Comparison of ENCODE assay signal across 13 cellular contexts in genomic region chrX:51148848-51149247, GRCh38.
DNase-seq lines count a peak whose midpoint lies in the region; ATAC-seq and TF ChIP-seq lines count a peak whose summit lies in the region.
"Had no signal": no experiment of that assay in that cellular context is flagged by ENCODE, and none has a peak within 500 bp of the region (broad histone marks: within the 10 kb centered on the region; RNA-seq: fewer than 3 reads in every experiment).

No MANE protein-coding gene starts in this region.

- H3K4me1 Mint-ChIP-seq in endothelial cell (ENCODE audit: unreplicated experiment) = no peaks in the 10 kb centered on the region
- no peaks in the 10 kb centered on the region for H3K4me1 Mint-ChIP-seq in stimulated activated effector memory CD8-positive, alpha-beta T cell treated with anti-CD3 and anti-CD28 coated beads, Interleukin-12 subunit alpha, Interleukin-12 subunit beta, amount 100 ng/mL, for 72 hours
- H3K4me1 Mint-ChIP-seq: activated naive CD4-positive, alpha-beta T cell treated with anti-CD3 and anti-CD28 coated beads, Interleukin-2, amount 50 U/mL, for 24 hours; T-cell had no signal

- H3K4me2 ChIP-seq in trophoblast cell (ENCODE audit: low read length) = no peak overlapping the region

- H3K9ac ChIP-seq in trophoblast cell (ENCODE audit: low read length) = no peak overlapping the region

- TF ChIP-seq POLR2A in NB4 (IDR thresholded peaks at IDR 0.05; ENCODE audit: extremely low read depth, insufficient read length) = no peak

- in situ Hi-C loops in GM13977 (cut with MboI; ENCODE audit: low pct_unique_long_range_greater_than_20kb, low sequenced_read_pairs, unreplicated experiment) = loop anchor here (25.0 kb wide), 1 partner anchor 313 kb away; no protein-coding TSS in a partner anchor

- no peaks in the 10 kb centered on the region for H3K4me1 ChIP-seq in trophoblast cell (ENCODE audit: control insufficient read depth in 1 of 2, insufficient read depth in 2 of 2, low read length in 2 of 2)

- DNase-seq in GM13977 (ENCODE audit: low spot score) (no peak), NB4 (ENCODE audit: low read depth) (peak; percentile 2), endothelial cell (ENCODE audit: low spot score) (peak; percentile 14), trophoblast cell (peak; percentile 7 to 61), NCI-H1694 (lab: John Stamatoyannopoulos, UW) (no peak), NCI-H1092 (lab: John Stamatoyannopoulos, UW) (no peak)
- DNase-seq in stimulated activated effector memory CD8-positive, alpha-beta T cell treated with anti-CD3 and anti-CD28 coated beads, Interleukin-12 subunit alpha, Interleukin-12 subunit beta, amount 100 ng/mL, for 72 hours (ENCODE audit: low spot score in 2 of 2) = no peak
- DNase-seq: activated CD8-positive, alpha-beta T cell treated with anti-CD3 and anti-CD28 coated beads, Interleukin-2, amount 10 ng/mL, durations not matched to agents 7 days and 5 days; MM.1S; NCI-H510A treated with DMSO at 0.1 percent for 48 hours; T-cell had no signal

- H3K18ac ChIP-seq in trophoblast cell (ENCODE audit: low read length) = no peak overlapping the region

- H3K27ac ChIP-seq in trophoblast cell (ENCODE audit: low read depth, low read length) = no peak overlapping the region

- H3K23ac ChIP-seq in trophoblast cell (ENCODE audit: low read length) = no peak overlapping the region

- H3K4me3 ChIP-seq in NB4 (ENCODE audit: low read depth, low read length) (no peak overlapping the region), trophoblast cell (ENCODE audit: low read depth, low read length) (no peak overlapping the region)

- H2BK5ac ChIP-seq in trophoblast cell (ENCODE audit: low read depth, low read length, poor library complexity) = no peak overlapping the region

- H2AK5ac ChIP-seq in trophoblast cell (ENCODE audit: low read length) = no peak overlapping the region

- H2BK12ac ChIP-seq in trophoblast cell (ENCODE audit: low read length) = no peak overlapping the region

- H3K4me3 Mint-ChIP-seq in endothelial cell (ENCODE audit: unreplicated experiment) = no peak overlapping the region
- H3K4me3 Mint-ChIP-seq in stimulated activated effector memory CD8-positive, alpha-beta T cell treated with anti-CD3 and anti-CD28 coated beads, Interleukin-12 subunit alpha, Interleukin-12 subunit beta, amount 100 ng/mL, for 72 hours = no peak overlapping the region
- H3K4me3 Mint-ChIP-seq: activated CD8-positive, alpha-beta T cell treated with anti-CD3 and anti-CD28 coated beads, Interleukin-2, amount 10 ng/mL, durations not matched to agents 7 days and 5 days; activated naive CD4-positive, alpha-beta T cell treated with anti-CD3 and anti-CD28 coated beads, Interleukin-2, amount 50 U/mL, for 24 hours; T-cell had no signal

- no peak overlapping the region for H2BK120ac ChIP-seq in trophoblast cell (ENCODE audit: insufficient read depth, low read length, poor library complexity)

- ATAC-seq in stimulated activated effector memory CD8-positive, alpha-beta T cell treated with anti-CD3 and anti-CD28 coated beads, Interleukin-12 subunit alpha, Interleukin-12 subunit beta, amount 100 ng/mL, for 72 hours = no peak
- no peak for ATAC-seq in GM19452 (IDR thresholded peaks at IDR 0.05; ENCODE audit: unreplicated experiment)
- ATAC-seq: activated CD8-positive, alpha-beta T cell treated with anti-CD3 and anti-CD28 coated beads, Interleukin-2, amount 10 ng/mL, durations not matched to agents 7 days and 5 days; T-cell had no signal

- H3K9me3 ChIP-seq in trophoblast cell (ENCODE audit: insufficient read depth, low read depth, low read length) = no peaks in the 10 kb centered on the region

- H4K12ac ChIP-seq in trophoblast cell (ENCODE audit: low read depth, low read length) = no peak overlapping the region

- H3K79me2 ChIP-seq in trophoblast cell (ENCODE audit: control insufficient read depth, insufficient read depth, low read length, poor library complexity) = no peaks in the 10 kb centered on the region

- H2AFZ ChIP-seq in trophoblast cell (ENCODE audit: insufficient read depth, low read length, poor library complexity) = no peak overlapping the region

- no peaks in the 10 kb centered on the region for H3K79me1 ChIP-seq in trophoblast cell (ENCODE audit: low read length)

- WGBS in trophoblast cell (ENCODE audit: extremely low coverage, insufficient coverage, insufficient read length) = no CpG with 5 or more reads among the region's 2 CpGs

- H3K9me3 Mint-ChIP-seq in endothelial cell (ENCODE audit: unreplicated experiment) = no peaks in the 10 kb centered on the region
- H3K9me3 Mint-ChIP-seq in stimulated activated effector memory CD8-positive, alpha-beta T cell treated with anti-CD3 and anti-CD28 coated beads, Interleukin-12 subunit alpha, Interleukin-12 subunit beta, amount 100 ng/mL, for 72 hours = no peaks in the 10 kb centered on the region
- H3K9me3 Mint-ChIP-seq: activated naive CD4-positive, alpha-beta T cell treated with anti-CD3 and anti-CD28 coated beads, Interleukin-2, amount 50 U/mL, for 24 hours; T-cell had no signal

- H3K36me3 Mint-ChIP-seq in endothelial cell (ENCODE audit: low read depth, unreplicated experiment) = no peaks in the 10 kb centered on the region
- no peaks in the 10 kb centered on the region for H3K36me3 Mint-ChIP-seq in stimulated activated effector memory CD8-positive, alpha-beta T cell treated with anti-CD3 and anti-CD28 coated beads, Interleukin-12 subunit alpha, Interleukin-12 subunit beta, amount 100 ng/mL, for 72 hours
- H3K36me3 Mint-ChIP-seq: activated naive CD4-positive, alpha-beta T cell treated with anti-CD3 and anti-CD28 coated beads, Interleukin-2, amount 50 U/mL, for 24 hours; T-cell had no signal

- no peaks in the 10 kb centered on the region for H3K27me3 ChIP-seq in trophoblast cell (ENCODE audit: insufficient read depth, low read length)

- no peaks in the 10 kb centered on the region for H3K36me3 ChIP-seq in trophoblast cell (ENCODE audit: control insufficient read depth in 1 of 2, insufficient read depth in 2 of 2, low read length in 2 of 2)

- H3K27ac Mint-ChIP-seq in endothelial cell (ENCODE audit: unreplicated experiment) = no peak overlapping the region
- no peak overlapping the region for H3K27ac Mint-ChIP-seq in stimulated activated effector memory CD8-positive, alpha-beta T cell treated with anti-CD3 and anti-CD28 coated beads, Interleukin-12 subunit alpha, Interleukin-12 subunit beta, amount 100 ng/mL, for 72 hours
- H3K27ac Mint-ChIP-seq: activated CD8-positive, alpha-beta T cell treated with anti-CD3 and anti-CD28 coated beads, Interleukin-2, amount 10 ng/mL, durations not matched to agents 7 days and 5 days; activated naive CD4-positive, alpha-beta T cell treated with anti-CD3 and anti-CD28 coated beads, Interleukin-2, amount 50 U/mL, for 24 hours; T-cell had no signal

- no peak overlapping the region for H3K4ac ChIP-seq in trophoblast cell (ENCODE audit: low read depth, low read length)

- H4K91ac ChIP-seq in trophoblast cell (ENCODE audit: low read depth, low read length) = no peak overlapping the region

- H4K8ac ChIP-seq in trophoblast cell (ENCODE audit: low read depth, low read length) = no peak overlapping the region

- TF ChIP-seq CTCF in GM13977 (IDR thresholded peaks at IDR 0.05; ENCODE audit: extremely low read depth, insufficient read depth, missing control alignments) = peak; percentile 10
- TF ChIP-seq CTCF in NB4 (IDR thresholded peaks at IDR 0.05; ENCODE audit: low read depth, low read length) = no peak
- no peak for TF ChIP-seq CTCF in endothelial cell (IDR thresholded peaks at IDR 0.05; ENCODE audit: unreplicated experiment)

- H3K27me3 Mint-ChIP-seq in endothelial cell (ENCODE audit: unreplicated experiment) = no peaks in the 10 kb centered on the region

- no peak overlapping the region for H3K14ac ChIP-seq in trophoblast cell (ENCODE audit: low read length)

Comparison
In these comparisons a context has a peak if more than half of its experiments do, and no peak if none do; other contexts are left out.
1. DNase-seq: peak in NB4 (single experiment), endothelial cell (single experiment) and trophoblast cell (2 of 2); none in GM13977 (single experiment), stimulated activated effector memory CD8-positive, alpha-beta T cell treated with anti-CD3 and anti-CD28 coated beads, Interleukin-12 subunit alpha, Interleukin-12 subunit beta, amount 100 ng/mL, for 72 hours (0 of 2), NCI-H1694 (single experiment) and NCI-H1092 (single experiment).